ENCODE assay signal across 20 cellular contexts in genomic region chr19:49832556-49832955, GRCh38. TPM values are rescaled to one million over a fixed set of nuclear protein-coding genes. Genes with fewer than 3 reads are reported as not detected.
DNase-seq lines count a peak whose midpoint lies in the region; ATAC-seq and TF ChIP-seq lines count a peak whose summit lies in the region.
"Had no signal": no experiment of that assay in that cellular context is flagged by ENCODE, and none has a peak within 500 bp of the region (broad histone marks: within the 10 kb centered on the region; RNA-seq: fewer than 3 reads in every experiment).

No MANE protein-coding gene starts in this region.

- no peaks in the 10 kb centered on the region for H3K4me1 ChIP-seq in thymus (ENCODE audit: control insufficient read depth, insufficient read depth, low read length)
- H3K4me1 ChIP-seq: Peyer's patch had no signal

- peak overlapping the region; percentile 12 for H3K4me3 Mint-ChIP-seq in activated naive CD8-positive, alpha-beta T cell treated with anti-CD3 and anti-CD28 coated beads, Interleukin-2, amount 10 ng/mL, durations not matched to agents 7 days and 5 days
- no peak overlapping the region for H3K4me3 Mint-ChIP-seq in activated naive CD8-positive, alpha-beta T cell treated with anti-CD3 and anti-CD28 coated beads for 36 hours
- H3K4me3 Mint-ChIP-seq: CD4-positive, alpha-beta memory T cell; nephron; stimulated activated naive CD8-positive, alpha-beta T cell treated with anti-CD3 and anti-CD28 coated beads, Interleukin-15, Interleukin-2, amounts not matched to agents 100 ng/mL and 50 ng/mL, for 24 hours; type B pancreatic cell had no signal

- no peaks in the 10 kb centered on the region for H3K9me3 ChIP-seq in thymus (ENCODE audit: control insufficient read depth)
- H3K9me3 ChIP-seq: Peyer's patch had no signal

- no peaks in the 10 kb centered on the region for H3K27me3 ChIP-seq in thymus (ENCODE audit: control insufficient read depth, insufficient read depth)
- H3K27me3 ChIP-seq in dorsolateral prefrontal cortex: no peaks in the 10 kb centered on the region
- H3K27me3 ChIP-seq: Peyer's patch had no signal

- H3K27ac ChIP-seq in thymus (ENCODE audit: low read depth) (peak overlapping the region; percentile 38), dorsolateral prefrontal cortex (no peak overlapping the region)
- H3K27ac ChIP-seq: Peyer's patch had no signal

- H3K27ac Mint-ChIP-seq in activated naive CD8-positive, alpha-beta T cell treated with anti-CD3 and anti-CD28 coated beads, Interleukin-2, amount 10 ng/mL, durations not matched to agents 7 days and 5 days: peak overlapping the region; percentile 76
- H3K27ac Mint-ChIP-seq in activated naive CD8-positive, alpha-beta T cell treated with anti-CD3 and anti-CD28 coated beads for 36 hours: no peak overlapping the region
- H3K27ac Mint-ChIP-seq: nephron; stimulated activated naive CD8-positive, alpha-beta T cell treated with anti-CD3 and anti-CD28 coated beads, Interleukin-15, Interleukin-2, amounts not matched to agents 100 ng/mL and 50 ng/mL, for 24 hours; type B pancreatic cell had no signal

- H3K36me3 Mint-ChIP-seq in activated naive CD8-positive, alpha-beta T cell treated with anti-CD3 and anti-CD28 coated beads, Interleukin-2, amount 10 ng/mL, durations not matched to agents 7 days and 5 days: peaks cover 11% of the 10 kb centered on the region
- peaks cover 8% of the 10 kb centered on the region for H3K36me3 Mint-ChIP-seq in activated naive CD8-positive, alpha-beta T cell treated with anti-CD3 and anti-CD28 coated beads for 36 hours

- no peak for TF ChIP-seq CTCF in dorsolateral prefrontal cortex (IDR thresholded peaks at IDR 0.05 in 54 of 56, conservative IDR thresholded peaks at IDR 0.05 in 2 of 56; ENCODE audit: low read depth in 1 of 56, partially characterized antibody in 56 of 56)

- ATAC-seq in activated naive CD8-positive, alpha-beta T cell treated with anti-CD3 and anti-CD28 coated beads, Interleukin-2, amount 10 ng/mL, durations not matched to agents 7 days and 5 days (ENCODE audit: low read depth): no peak

- peaks cover 92% of the 10 kb centered on the region for H3K36me3 ChIP-seq in thymus (ENCODE audit: control insufficient read depth, insufficient read depth)

- no peak for DNase-seq in activated naive CD8-positive, alpha-beta T cell treated with anti-CD3 and anti-CD28 coated beads, Interleukin-2, amount 10 ng/mL, durations not matched to agents 7 days and 5 days
- no peak for DNase-seq in activated naive CD8-positive, alpha-beta T cell treated with anti-CD3 and anti-CD28 coated beads for 36 hours
- peak; percentile 95 for DNase-seq in MV-4-11 (lab: John Stamatoyannopoulos, UW)
- peak; percentile 76 to 88 for DNase-seq in dermis microvascular lymphatic vessel endothelial cell (ENCODE audit: low read depth in 2 of 2)
- no peak for DNase-seq in activated CD4-positive, alpha-beta T cell treated with anti-CD3 and anti-CD28 coated beads, Interleukin-2, amount 50 U/mL, for 1 hour
- DNase-seq in dorsolateral prefrontal cortex: no peak
- no peak for DNase-seq in NCI-H69 (lab: John Stamatoyannopoulos, UW)
- DNase-seq: ACHN; activated CD4-positive, CD25-positive, alpha-beta regulatory T cell treated with anti-CD3 and anti-CD28 coated beads, Interleukin-2, amount 50 U/mL, for 72 hours; activated naive CD4-positive, alpha-beta T cell; CD4-positive, alpha-beta memory T cell; IMR-90; mesendoderm; NCI-H1092 treated with DMSO at 0.1 percent for 48 hours; NCI-H748 treated with DMSO at 0.1 percent for 48 hours; Peyer's patch had no signal

- H3K4me1 Mint-ChIP-seq in activated naive CD8-positive, alpha-beta T cell treated with anti-CD3 and anti-CD28 coated beads, Interleukin-2, amount 10 ng/mL, durations not matched to agents 7 days and 5 days: peaks cover 21% of the 10 kb centered on the region
- H3K4me1 Mint-ChIP-seq in activated naive CD8-positive, alpha-beta T cell treated with anti-CD3 and anti-CD28 coated beads for 36 hours: no peaks in the 10 kb centered on the region
- H3K4me1 Mint-ChIP-seq: nephron had no signal

- H3K9me3 Mint-ChIP-seq in activated naive CD8-positive, alpha-beta T cell treated with anti-CD3 and anti-CD28 coated beads, Interleukin-2, amount 10 ng/mL, durations not matched to agents 7 days and 5 days: no peaks in the 10 kb centered on the region
- no peaks in the 10 kb centered on the region for H3K9me3 Mint-ChIP-seq in activated naive CD8-positive, alpha-beta T cell treated with anti-CD3 and anti-CD28 coated beads for 36 hours
- H3K9me3 Mint-ChIP-seq: nephron; stimulated activated naive CD8-positive, alpha-beta T cell treated with anti-CD3 and anti-CD28 coated beads, Interleukin-15, Interleukin-2, amounts not matched to agents 100 ng/mL and 50 ng/mL, for 24 hours; type B pancreatic cell had no signal

- H3K4me3 ChIP-seq in thymus (ENCODE audit: low read length) (no peak overlapping the region), dorsolateral prefrontal cortex (no peak overlapping the region)
- H3K4me3 ChIP-seq: Peyer's patch had no signal

- intact Hi-C loops in dorsolateral prefrontal cortex (cut with DNase I): no loop called here

- WGBS in thymus: 73% methylated on average over 9 of the region's 9 CpGs

- POLR2A ChIA-PET in activated naive CD8-positive, alpha-beta T cell treated with anti-CD3 and anti-CD28 coated beads, Interleukin-2, amount 10 ng/mL, durations not matched to agents 7 days and 5 days (lab: Charles Lee): interaction anchor here (0.6 to 1.4 kb wide), 2 partner anchors 15 to 97 kb away, joined by 3 read pairs; partner anchors contain the start of genes MED25 and NUP62

- no peaks in the 10 kb centered on the region for H3K27me3 Mint-ChIP-seq in activated naive CD8-positive, alpha-beta T cell treated with anti-CD3 and anti-CD28 coated beads, Interleukin-2, amount 10 ng/mL, durations not matched to agents 7 days and 5 days
- no peaks in the 10 kb centered on the region for H3K27me3 Mint-ChIP-seq in activated naive CD8-positive, alpha-beta T cell treated with anti-CD3 and anti-CD28 coated beads for 36 hours
- H3K27me3 Mint-ChIP-seq: CD4-positive, alpha-beta memory T cell; stimulated activated naive CD8-positive, alpha-beta T cell treated with anti-CD3 and anti-CD28 coated beads, Interleukin-15, Interleukin-2, amounts not matched to agents 100 ng/mL and 50 ng/mL, for 24 hours; type B pancreatic cell had no signal

RNA-seq across cellular contexts. Expression of gene MED25, which starts 14.5 kb away (rescaled TPM):
- total RNA-seq in activated naive CD8-positive, alpha-beta T cell treated with anti-CD3 and anti-CD28 coated beads, Interleukin-2, amount 10 ng/mL, durations not matched to agents 7 days and 5 days: 10 to 100 TPM; 60.4 to 66.3 TPM
- total RNA-seq in activated naive CD8-positive, alpha-beta T cell treated with anti-CD3 and anti-CD28 coated beads for 36 hours: 10 to 100 TPM; 41.6 to 44.8 TPM
- total RNA-seq in dermis microvascular lymphatic vessel endothelial cell (7.6 and 15.2 TPM in 2 replicates), dorsolateral prefrontal cortex (10 to 100 TPM; 42.6 to 78.6 (median 57.7) TPM)
- 48.0 TPM for polyA plus RNA-seq in thymus

RNA-seq across cellular contexts. Expression of gene PTOV1, which starts 18.4 kb away (rescaled TPM):
- 100 to 1,000 TPM in 1 of 2 experiments, 10 to 100 TPM in 1; 99.7 to 102 TPM for total RNA-seq in activated naive CD8-positive, alpha-beta T cell treated with anti-CD3 and anti-CD28 coated beads, Interleukin-2, amount 10 ng/mL, durations not matched to agents 7 days and 5 days
- total RNA-seq in activated naive CD8-positive, alpha-beta T cell treated with anti-CD3 and anti-CD28 coated beads for 36 hours: 10 to 100 TPM; 73.9 to 76.4 TPM
- 32.6 and 74.1 TPM in 2 replicates for total RNA-seq in dermis microvascular lymphatic vessel endothelial cell
- 125 TPM for polyA plus RNA-seq in thymus
- total RNA-seq in dorsolateral prefrontal cortex: 100 to 1,000 TPM; 186 to 437 (median 239) TPM

RNA-seq across cellular contexts. Expression of gene FUZ, which starts 19.5 kb away (rescaled TPM):
- total RNA-seq in activated naive CD8-positive, alpha-beta T cell treated with anti-CD3 and anti-CD28 coated beads, Interleukin-2, amount 10 ng/mL, durations not matched to agents 7 days and 5 days: 10 to 100 TPM; 30.0 to 31.3 TPM
- 10 to 100 TPM; 28.7 to 30.9 TPM for total RNA-seq in activated naive CD8-positive, alpha-beta T cell treated with anti-CD3 and anti-CD28 coated beads for 36 hours
- 12.7 and 18.6 TPM in 2 replicates for total RNA-seq in dermis microvascular lymphatic vessel endothelial cell
- polyA plus RNA-seq in thymus: 20.9 TPM
- 10 to 100 TPM; 24.0 to 83.9 (median 43.9) TPM for total RNA-seq in dorsolateral prefrontal cortex

RNA-seq across cellular contexts. Expression of gene PNKP, which starts 34.8 kb away (rescaled TPM):
- total RNA-seq in activated naive CD8-positive, alpha-beta T cell treated with anti-CD3 and anti-CD28 coated beads, Interleukin-2, amount 10 ng/mL, durations not matched to agents 7 days and 5 days: 100 to 1,000 TPM; 144 to 160 TPM
- total RNA-seq in activated naive CD8-positive, alpha-beta T cell treated with anti-CD3 and anti-CD28 coated beads for 36 hours: 100 to 1,000 TPM in 1 of 2 experiments, 10 to 100 TPM in 1; 78.9 to 143 TPM
- total RNA-seq in dermis microvascular lymphatic vessel endothelial cell (27.6 and 35.9 TPM in 2 replicates), dorsolateral prefrontal cortex (10 to 100 TPM; 26.3 to 92.5 (median 46.7) TPM)
- 85.3 TPM for polyA plus RNA-seq in thymus

RNA-seq across cellular contexts. Expression of gene AKT1S1, which starts 44.6 kb away (rescaled TPM):
- total RNA-seq in activated naive CD8-positive, alpha-beta T cell treated with anti-CD3 and anti-CD28 coated beads, Interleukin-2, amount 10 ng/mL, durations not matched to agents 7 days and 5 days: 10 to 100 TPM; 17.3 to 19.9 TPM
- total RNA-seq in activated naive CD8-positive, alpha-beta T cell treated with anti-CD3 and anti-CD28 coated beads for 36 hours: 10 to 100 TPM; 21.0 to 22.7 TPM
- total RNA-seq in dermis microvascular lymphatic vessel endothelial cell: 5.1 and 7.6 TPM in 2 replicates
- polyA plus RNA-seq in thymus: 27.9 TPM
- total RNA-seq in dorsolateral prefrontal cortex: 10 to 100 TPM; 19.9 to 42.2 (median 27.8) TPM

Comparison
In these comparisons a context has a peak if more than half of its experiments do, and no peak if none do; other contexts are left out.
1. DNase-seq: peak in MV-4-11 (single experiment) and dermis microvascular lymphatic vessel endothelial cell (2 of 2); none in activated naive CD8-positive, alpha-beta T cell treated with anti-CD3 and anti-CD28 coated beads, Interleukin-2, amount 10 ng/mL, durations not matched to agents 7 days and 5 days (single experiment), activated naive CD8-positive, alpha-beta T cell treated with anti-CD3 and anti-CD28 coated beads for 36 hours (single experiment), activated CD4-positive, alpha-beta T cell treated with anti-CD3 and anti-CD28 coated beads, Interleukin-2, amount 50 U/mL, for 1 hour (single experiment), dorsolateral prefrontal cortex (0 of 10) and NCI-H69 (single experiment).